In the genomic region with DNA sequence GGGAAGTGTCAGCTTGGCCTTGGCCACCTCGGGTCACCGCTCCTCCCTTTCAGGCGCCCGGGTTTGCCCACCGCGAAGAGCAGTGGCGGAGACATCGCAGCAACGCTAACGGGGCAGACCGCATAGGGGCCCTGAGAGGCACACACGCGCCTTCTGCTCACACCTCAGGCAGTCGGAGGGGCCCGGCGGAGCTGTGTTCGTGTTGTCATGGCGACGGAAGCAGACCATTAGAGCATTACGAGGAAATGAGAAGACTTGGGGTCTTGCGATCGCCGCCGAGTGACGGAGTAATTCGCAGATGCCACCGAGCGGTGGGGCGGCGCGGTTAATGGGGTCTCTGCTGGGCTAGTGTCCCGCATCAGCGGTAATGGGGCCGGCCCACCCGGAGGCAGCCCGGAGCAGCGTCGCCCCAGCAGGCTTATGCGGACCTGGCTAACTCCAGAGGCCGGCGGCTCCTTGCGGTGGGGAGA, we compare ENCODE assay signal across 12 cellular contexts.
DNase-seq lines count a peak whose midpoint lies in the region; ATAC-seq, FAIRE-seq and TF ChIP-seq lines count a peak whose summit lies in the region.
"Had no signal": no experiment of that assay in that cellular context is flagged by ENCODE, and none has a peak within 500 bp of the region (broad histone marks: within the 10 kb centered on the region; RNA-seq: fewer than 3 reads in every experiment).

No MANE protein-coding gene starts in this region.

- no peaks in the 10 kb centered on the region for H3K4me1 ChIP-seq in esophagus squamous epithelium
- no peaks in the 10 kb centered on the region for H3K4me1 ChIP-seq in parathyroid adenoma
- H3K4me1 ChIP-seq in Caco-2 = no peaks in the 10 kb centered on the region

- no peaks in the 10 kb centered on the region for H3K79me2 ChIP-seq in parathyroid adenoma

- no peak overlapping the region for H2AFZ ChIP-seq in parathyroid adenoma

- peak; percentile 60 for FAIRE-seq in GM18507 (lab: Jason Lieb, UNC)

- no peaks in the 10 kb centered on the region for H3K4me1 Mint-ChIP-seq in Caco-2 (ENCODE audit: low read depth, unreplicated experiment)

- 28 to 37% methylated on average over 15 to 16 of the region's 42 CpGs for WGBS in esophagus squamous epithelium, 2 donors

- DNase-seq in GM18507 (ENCODE audit: extremely low spot score, insufficient read length, low read depth) (peak; percentile 28), esophagus squamous epithelium (lab: John Stamatoyannopoulos, UW) (peak; percentile 9), pons (ENCODE audit: low spot score) (no peak), dermis blood vessel endothelial cell (no peak), Caco-2 (no peak), left lobe of liver (ENCODE audit: low spot score) (no peak)
- DNase-seq: activated naive CD4-positive, alpha-beta T cell treated with anti-CD3 and anti-CD28 coated beads for 36 hours; DMS153; mammary epithelial cell; stimulated activated CD4-positive, alpha-beta T cell treated with anti-CD3 and anti-CD28 coated beads, Interleukin-15, amount 100 ng/mL, for 24 hours had no signal

- H3K27ac Mint-ChIP-seq in Caco-2 (ENCODE audit: unreplicated experiment) = no peak overlapping the region
- H3K27ac Mint-ChIP-seq: activated naive CD4-positive, alpha-beta T cell treated with anti-CD3 and anti-CD28 coated beads for 36 hours had no signal

- peak overlapping the region; percentile 32 for H3K4me2 ChIP-seq in parathyroid adenoma (ENCODE audit: low read length)

- H3K27ac ChIP-seq in esophagus squamous epithelium (no peak overlapping the region), parathyroid adenoma (no peak overlapping the region)

- POLR2A ChIA-PET in Caco-2 (lab: Charles Lee) = no interaction called here

- H3K27me3 Mint-ChIP-seq in Caco-2 (ENCODE audit: insufficient read depth, unreplicated experiment) = peaks cover 14% of the 10 kb centered on the region

- no TSS peak for BruUV-seq in Caco-2 (replicated peaks; lab: Mats Ljungman, UMichigan)

- TF ChIP-seq CTCF in esophagus squamous epithelium (IDR thresholded peaks at IDR 0.05) (no peak), parathyroid adenoma (IDR thresholded peaks at IDR 0.05) (no peak), Caco-2 (IDR thresholded peaks at IDR 0.05; ENCODE audit: insufficient read depth in 1 of 2, low read depth in 1 of 2, low read length in 1 of 2, severe bottlenecking in 1 of 2, unreplicated experiment in 1 of 2) (no peak)

- intact Hi-C loops in esophagus squamous epithelium (cut with DNase I) (no loop called here), Caco-2 (cut with micrococcal nuclease; ENCODE audit: unreplicated experiment) (no loop called here)

- H3K9ac ChIP-seq in parathyroid adenoma = no peak overlapping the region

- peak; percentile 54 for ATAC-seq in HG03175 (IDR thresholded peaks at IDR 0.05; ENCODE audit: unreplicated experiment)
- no peak for ATAC-seq in left lobe of liver

- H3K9me3 Mint-ChIP-seq in Caco-2 (ENCODE audit: unreplicated experiment) = no peaks in the 10 kb centered on the region
- H3K9me3 Mint-ChIP-seq: activated naive CD4-positive, alpha-beta T cell treated with anti-CD3 and anti-CD28 coated beads for 36 hours had no signal

- H3K36me3 ChIP-seq in esophagus squamous epithelium (no peaks in the 10 kb centered on the region), parathyroid adenoma (ENCODE audit: control insufficient read depth, insufficient read depth, low read length) (no peaks in the 10 kb centered on the region), Caco-2 (ENCODE audit: control insufficient read depth, insufficient read depth, low read length) (no peaks in the 10 kb centered on the region)

- H3K27me3 ChIP-seq in esophagus squamous epithelium (peaks cover 0 to 25% (median 0%) of the 10 kb centered on the region in 4 donors), parathyroid adenoma (ENCODE audit: control insufficient read depth, insufficient read depth, low read length) (no peaks in the 10 kb centered on the region), Caco-2 (replicated peaks; ENCODE audit: control insufficient read depth, insufficient read depth, low read length) (0 out of 2 replicates have a peak, but pooled peaks cover 1% of the 10 kb centered on the region)

- H3K4me3 ChIP-seq in esophagus squamous epithelium (peak overlapping the region in 1 of 4 donors; percentile 34), parathyroid adenoma (ENCODE audit: low read depth, low read length) (no peak overlapping the region), Caco-2 (ENCODE audit: low read depth, low read length) (no peak overlapping the region)

- H3K9me3 ChIP-seq in esophagus squamous epithelium (no peaks in the 10 kb centered on the region), parathyroid adenoma (ENCODE audit: control insufficient read depth, low read length) (no peaks in the 10 kb centered on the region), Caco-2 (no peaks in the 10 kb centered on the region)

- H3K4me3 Mint-ChIP-seq in Caco-2 (ENCODE audit: unreplicated experiment) = no peak overlapping the region
- H3K4me3 Mint-ChIP-seq: activated naive CD4-positive, alpha-beta T cell treated with anti-CD3 and anti-CD28 coated beads for 36 hours had no signal

- H3K36me3 Mint-ChIP-seq in Caco-2 (ENCODE audit: insufficient read depth, unreplicated experiment) = no peaks in the 10 kb centered on the region

- CTCF ChIA-PET in Caco-2 (lab: Charles Lee) = no interaction called here

- TF ChIP-seq POLR2A in esophagus squamous epithelium (IDR thresholded peaks at IDR 0.05) = no peak

Comparison
In these comparisons a context has a peak if more than half of its experiments do, and no peak if none do; other contexts are left out.
1. DNase-seq: peak in GM18507 (single experiment) and esophagus squamous epithelium (single experiment); none in pons (single experiment), dermis blood vessel endothelial cell (single experiment), Caco-2 (0 of 2) and left lobe of liver (single experiment).